ENCODE assay signal across 1 cellular context in the genomic region with DNA sequence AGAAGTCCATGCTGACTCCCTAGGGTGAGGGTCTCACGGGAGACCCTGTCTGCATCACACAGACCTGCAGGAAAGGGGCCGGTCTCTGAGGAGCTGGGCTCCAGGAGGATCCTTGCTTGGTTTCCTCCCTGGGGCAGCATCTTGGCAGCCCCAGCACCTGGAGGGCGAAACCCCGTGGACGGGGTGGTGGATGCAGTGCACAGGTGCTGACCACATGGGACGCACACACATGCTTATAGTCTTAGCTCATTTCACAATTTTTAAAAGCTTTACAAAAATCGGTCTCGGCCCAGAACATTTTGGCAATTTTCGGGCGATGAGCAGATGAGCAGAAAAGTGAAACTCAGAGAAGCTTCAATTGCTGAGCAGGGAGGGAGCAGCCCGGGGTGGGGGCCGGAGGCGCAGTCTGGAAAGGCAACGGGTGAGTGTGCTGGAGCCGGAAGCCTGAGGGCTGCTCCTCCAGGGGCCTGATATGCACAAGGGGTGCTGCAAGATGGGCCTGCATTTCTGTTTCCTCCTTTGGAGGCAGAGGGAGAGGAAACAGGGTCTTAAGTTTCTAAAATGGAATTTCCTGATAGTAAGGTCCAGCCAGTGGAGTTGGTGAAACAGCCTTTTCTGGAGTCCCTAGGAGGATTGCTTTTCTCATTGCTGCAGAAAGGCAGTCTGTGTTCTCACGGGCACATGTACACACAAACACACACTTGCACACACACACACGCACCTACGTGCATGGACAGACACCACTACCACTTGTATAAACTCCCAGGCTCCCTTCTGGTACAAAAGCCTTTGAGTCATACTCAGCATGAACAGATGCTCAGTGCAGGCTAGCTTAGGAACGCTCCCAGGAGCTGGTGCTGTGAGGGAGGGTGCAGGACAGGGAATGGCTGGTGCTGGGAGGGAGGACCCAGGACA.
TF ChIP-seq lines count a peak whose summit lies in the region.

No MANE protein-coding gene starts in this region.

TF ChIP-seq in IMR-90, 13 proteins besides CTCF, POLR2A, EP300 and RAD21:
- TF ChIP-seq ELK1 (IDR thresholded peaks at IDR 0.05; ENCODE audit: borderline replicate concordance, low read depth, low read length) (no peak), MAZ (IDR thresholded peaks at IDR 0.05; ENCODE audit: borderline replicate concordance, low read depth, low read length) (no peak), RFX5 (IDR thresholded peaks at IDR 0.05; ENCODE audit: low read depth, low read length) (no peak)
